Comparison of ENCODE assay signal across 25 cellular contexts in the genomic region with DNA sequence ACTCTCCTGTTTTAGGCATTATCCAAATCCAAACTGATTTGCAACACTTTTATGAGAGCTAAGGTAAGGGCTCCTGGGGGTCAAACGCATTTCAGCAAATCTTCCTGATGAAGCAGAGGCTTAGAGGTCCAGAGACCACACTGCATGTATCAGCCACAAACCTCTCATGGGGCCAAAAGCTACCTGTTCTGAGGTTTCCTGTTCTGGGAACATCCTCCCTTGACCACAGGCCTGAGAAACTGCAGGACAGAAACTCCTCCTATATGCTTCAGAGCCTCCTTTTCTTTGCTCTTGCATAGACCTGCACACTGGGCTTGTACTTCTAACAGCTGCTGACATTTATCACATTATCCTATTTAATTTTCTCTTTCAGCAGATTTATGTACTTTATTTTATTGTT.
"Had no signal": no experiment of that assay in that cellular context is flagged by ENCODE, and none has a peak within 500 bp of the region (broad histone marks: within the 10 kb centered on the region; RNA-seq: fewer than 3 reads in every experiment).

No MANE protein-coding gene starts in this region.

- H3K27me3 ChIP-seq: ascending aorta, body of pancreas had no signal

- H3K4me3 ChIP-seq: ascending aorta, body of pancreas, PC-9, SK-N-MC had no signal

- H3K9me3 Mint-ChIP-seq: activated CD4-positive, alpha-beta memory T cell treated with anti-CD3 and anti-CD28 coated beads for 36 hours; activated CD4-positive, alpha-beta T cell treated with anti-CD3 and anti-CD28 coated beads, Interleukin-2, amount 10 ng/mL, durations not matched to agents 7 days and 5 days; activated naive CD4-positive, alpha-beta T cell treated with anti-CD3 and anti-CD28 coated beads, Interleukin-2, amount 50 U/mL, for 72 hours; activated naive CD8-positive, alpha-beta T cell treated with anti-CD3 and anti-CD28 coated beads, Interleukin-2, amount 50 U/mL, for 24 hours; activated T-cell treated with anti-CD3 and anti-CD28 coated beads, Interleukin-2, amount 50 U/mL, for 4 hours; T-cell had no signal

- H3K9ac ChIP-seq: KMS-11 had no signal

- H3K27ac Mint-ChIP-seq: activated CD4-positive, alpha-beta memory T cell treated with anti-CD3 and anti-CD28 coated beads for 36 hours; activated CD4-positive, alpha-beta T cell treated with anti-CD3 and anti-CD28 coated beads, Interleukin-2, amount 10 ng/mL, durations not matched to agents 7 days and 5 days; activated naive CD4-positive, alpha-beta T cell treated with anti-CD3 and anti-CD28 coated beads, Interleukin-2, amount 50 U/mL, for 72 hours; activated naive CD8-positive, alpha-beta T cell treated with anti-CD3 and anti-CD28 coated beads, Interleukin-2, amount 50 U/mL, for 24 hours; T-cell had no signal

- H3K36me3 Mint-ChIP-seq: activated CD4-positive, alpha-beta memory T cell treated with anti-CD3 and anti-CD28 coated beads for 36 hours; activated naive CD4-positive, alpha-beta T cell treated with anti-CD3 and anti-CD28 coated beads, Interleukin-2, amount 50 U/mL, for 72 hours; T-cell had no signal

- H3K4me1 Mint-ChIP-seq: activated CD4-positive, alpha-beta T cell treated with anti-CD3 and anti-CD28 coated beads, Interleukin-2, amount 10 ng/mL, durations not matched to agents 7 days and 5 days; activated naive CD8-positive, alpha-beta T cell treated with anti-CD3 and anti-CD28 coated beads, Interleukin-2, amount 50 U/mL, for 24 hours; T-cell had no signal

- H3K27me3 Mint-ChIP-seq: activated CD4-positive, alpha-beta T cell treated with anti-CD3 and anti-CD28 coated beads, Interleukin-2, amount 10 ng/mL, durations not matched to agents 7 days and 5 days had no signal

- H3K27ac ChIP-seq: ascending aorta, body of pancreas, KMS-11, PC-9, SK-N-MC had no signal

- H3K4me3 Mint-ChIP-seq: activated CD4-positive, alpha-beta memory T cell treated with anti-CD3 and anti-CD28 coated beads for 36 hours; activated CD4-positive, alpha-beta T cell treated with anti-CD3 and anti-CD28 coated beads, Interleukin-2, amount 10 ng/mL, durations not matched to agents 7 days and 5 days; activated naive CD8-positive, alpha-beta T cell treated with anti-CD3 and anti-CD28 coated beads, Interleukin-2, amount 50 U/mL, for 24 hours; activated T-cell treated with anti-CD3 and anti-CD28 coated beads, Interleukin-2, amount 50 U/mL, for 4 hours; T-cell had no signal

- H3K9me3 ChIP-seq: ascending aorta, body of pancreas had no signal

- ATAC-seq: activated naive CD4-positive, alpha-beta T cell treated with anti-CD3 and anti-CD28 coated beads, Interleukin-2, amount 50 U/mL, for 72 hours; activated naive CD8-positive, alpha-beta T cell treated with anti-CD3 and anti-CD28 coated beads, Interleukin-2, amount 50 U/mL, for 24 hours; activated T-cell treated with anti-CD3 and anti-CD28 coated beads, Interleukin-2, amount 50 U/mL, for 4 hours; body of pancreas; T-cell had no signal

- H3K4me2 ChIP-seq: KMS-11, PC-9 had no signal

- H3K36me3 ChIP-seq: ascending aorta had no signal

- H2AFZ ChIP-seq: PC-9 had no signal

- DNase-seq: activated CD4-positive, alpha-beta memory T cell treated with anti-CD3 and anti-CD28 coated beads for 36 hours; activated CD4-positive, alpha-beta T cell treated with anti-CD3 and anti-CD28 coated beads, Interleukin-2, amount 10 ng/mL, durations not matched to agents 7 days and 5 days; activated CD4-positive, CD25-positive, alpha-beta regulatory T cell; activated CD8-positive, alpha-beta memory T cell treated with anti-CD3 and anti-CD28 coated beads for 24 hours; activated effector memory CD4-positive, alpha-beta T cell treated with anti-CD3 and anti-CD28 coated beads, Interleukin-2, amount 50 U/mL, for 16 hours; activated naive CD4-positive, alpha-beta T cell treated with Interleukin-2 at 50 U/mL for 16 hours; activated naive CD8-positive, alpha-beta T cell treated with anti-CD3 and anti-CD28 coated beads, Interleukin-2, amount 50 U/mL, for 24 hours; activated T-cell treated with anti-CD3 and anti-CD28 coated beads, Interleukin-2, amount 50 U/mL, for 4 hours; amniotic stem cell; body of pancreas; central memory CD4-positive, alpha-beta T cell; NCI-H1105 treated with DMSO at 0.1 percent for 48 hours; NCI-H1436 treated with DMSO at 0.1 percent for 48 hours; NCI-H187 treated with DMSO at 0.1 percent for 48 hours; NCI-H2081 treated with DMSO at 0.1 percent for 48 hours; NCI-H446; NCI-H524; PC-9; T-cell; T-helper 2 cell; T1000 had no signal

- H3K4me1 ChIP-seq: ascending aorta, body of pancreas had no signal
